ENCODE assay signal across 21 cellular contexts in genomic region chr6:11828185-11828897, GRCh38. TPM values are rescaled to one million over a fixed set of nuclear protein-coding genes. Genes with fewer than 3 reads are reported as not detected.
DNase-seq lines count a peak whose midpoint lies in the region; ATAC-seq and TF ChIP-seq lines count a peak whose summit lies in the region.
"Had no signal": no experiment of that assay in that cellular context is flagged by ENCODE, and none has a peak within 500 bp of the region (broad histone marks: within the 10 kb centered on the region; RNA-seq: fewer than 3 reads in every experiment).

No MANE protein-coding gene starts in this region.

- no peak for TF ChIP-seq CTCF in GM12864 (IDR thresholded peaks at IDR 0.05; ENCODE audit: low read depth, low read length, missing control alignments)
- TF ChIP-seq CTCF in OCI-LY3 (IDR thresholded peaks at IDR 0.05; ENCODE audit: low read depth, low read length), result no peak
- no peak for TF ChIP-seq CTCF in nephron (IDR thresholded peaks at IDR 0.05; ENCODE audit: unreplicated experiment in 3 of 3)
- no peak for TF ChIP-seq CTCF in endodermal cell (conservative IDR thresholded peaks at IDR 0.05)
- no peak for TF ChIP-seq CTCF in neural progenitor cell (IDR thresholded peaks at IDR 0.05)

- H3K9me3 ChIP-seq in OCI-LY3 (ENCODE audit: insufficient read depth, low read length) (no peaks in the 10 kb centered on the region), endodermal cell (ENCODE audit: control insufficient read depth, low read length) (no peaks in the 10 kb centered on the region), neural progenitor cell (ENCODE audit: low read depth) (no peaks in the 10 kb centered on the region)
- H3K9me3 ChIP-seq: body of pancreas, heart right ventricle, pancreas, uterus had no signal

- peaks cover 56% of the 10 kb centered on the region for H3K4me1 ChIP-seq in OCI-LY3 (ENCODE audit: low read length)
- H3K4me1 ChIP-seq in endodermal cell (ENCODE audit: control insufficient read depth, insufficient read depth, low read length), result peaks cover 7% of the 10 kb centered on the region
- H3K4me1 ChIP-seq in neural progenitor cell, result no peaks in the 10 kb centered on the region
- H3K4me1 ChIP-seq: uterus had no signal

- H2AFZ ChIP-seq in OCI-LY3 (ENCODE audit: low read depth, low read length) (no peak overlapping the region), neural progenitor cell (replicated peaks) (no peak overlapping the region)

- H3K27ac ChIP-seq in OCI-LY3 (ENCODE audit: low read length) (peak overlapping the region; percentile 37), endodermal cell (ENCODE audit: low read depth, low read length) (no peak overlapping the region), neural progenitor cell (no peak overlapping the region)
- H3K27ac ChIP-seq: heart right ventricle, uterus had no signal

- H3K4me1 Mint-ChIP-seq in nephron, result peaks cover 46% of the 10 kb centered on the region
- H3K4me1 Mint-ChIP-seq in endodermal cell, result peaks cover 19% of the 10 kb centered on the region
- peaks cover 29% of the 10 kb centered on the region for H3K4me1 Mint-ChIP-seq in neural progenitor cell

- H3K27ac Mint-ChIP-seq in nephron (peak overlapping the region in 2 of 3 experiments; percentile 27 to 36), endodermal cell (no peak overlapping the region), neural progenitor cell (no peak overlapping the region)
- H3K27ac Mint-ChIP-seq: activated naive CD4-positive, alpha-beta T cell treated with anti-CD3 and anti-CD28 coated beads, Interleukin-2, amount 50 U/mL, for 24 hours had no signal

- H3K4me3 Mint-ChIP-seq in nephron (no peak overlapping the region), endodermal cell (no peak overlapping the region), neural progenitor cell (no peak overlapping the region)
- H3K4me3 Mint-ChIP-seq: activated naive CD4-positive, alpha-beta T cell treated with anti-CD3 and anti-CD28 coated beads, Interleukin-2, amount 50 U/mL, for 24 hours had no signal

- WGBS in endodermal cell (ENCODE audit: insufficient coverage in 1 of 2, insufficient read length in 1 of 2), 2 experiments, result 81 to 82% methylated on average over 6 of the region's 6 CpGs

- H3F3A ChIP-seq in neural progenitor cell (ENCODE audit: low read depth), result no peaks in the 10 kb centered on the region

- ATAC-seq in HG02623 (IDR thresholded peaks at IDR 0.05; ENCODE audit: unreplicated experiment), result peak; percentile 36
- ATAC-seq: body of pancreas; esophagus mucosa; heart right ventricle; pancreas; stimulated activated naive CD8-positive, alpha-beta T cell treated with anti-CD3 and anti-CD28 coated beads, Interleukin-15, Interleukin-2, amounts not matched to agents 100 U/mL and 50 U/mL, for 24 hours had no signal

- H3K9ac ChIP-seq in OCI-LY3 (ENCODE audit: low read length), result no peak overlapping the region
- no peak overlapping the region for H3K9ac ChIP-seq in endodermal cell (ENCODE audit: extremely low read depth, low read length, poor library complexity, severe bottlenecking)
- H3K9ac ChIP-seq in neural progenitor cell, result no peak overlapping the region

- H3K27me3 ChIP-seq in OCI-LY3 (ENCODE audit: low read depth, low read length) (no peaks in the 10 kb centered on the region), endodermal cell (ENCODE audit: control insufficient read depth, insufficient read depth, low read length, poor library complexity, severe bottlenecking) (no peaks in the 10 kb centered on the region), neural progenitor cell (no peaks in the 10 kb centered on the region)
- H3K27me3 ChIP-seq: body of pancreas, heart right ventricle, pancreas, uterus had no signal

- no peaks in the 10 kb centered on the region for H4K20me1 ChIP-seq in OCI-LY3 (ENCODE audit: insufficient read depth, low read length)
- H4K20me1 ChIP-seq in neural progenitor cell (ENCODE audit: low read depth), result no peaks in the 10 kb centered on the region

- H3K36me3 Mint-ChIP-seq in nephron (ENCODE audit: low read depth) (no peaks in the 10 kb centered on the region), endodermal cell (ENCODE audit: low read depth) (no peaks in the 10 kb centered on the region), neural progenitor cell (no peaks in the 10 kb centered on the region)
- H3K36me3 Mint-ChIP-seq: activated naive CD4-positive, alpha-beta T cell treated with anti-CD3 and anti-CD28 coated beads, Interleukin-2, amount 50 U/mL, for 24 hours had no signal

- H3K9me3 Mint-ChIP-seq in nephron (no peaks in the 10 kb centered on the region), endodermal cell (no peaks in the 10 kb centered on the region), neural progenitor cell (peaks cover 3% of the 10 kb centered on the region)
- H3K9me3 Mint-ChIP-seq: activated naive CD4-positive, alpha-beta T cell treated with anti-CD3 and anti-CD28 coated beads, Interleukin-2, amount 50 U/mL, for 24 hours had no signal

- H3K27me3 Mint-ChIP-seq in nephron (ENCODE audit: low read depth) (no peaks in the 10 kb centered on the region), endodermal cell (ENCODE audit: insufficient read depth) (no peaks in the 10 kb centered on the region), neural progenitor cell (ENCODE audit: insufficient read depth, low read depth) (no peaks in the 10 kb centered on the region)
- H3K27me3 Mint-ChIP-seq: activated naive CD4-positive, alpha-beta T cell treated with anti-CD3 and anti-CD28 coated beads, Interleukin-2, amount 50 U/mL, for 24 hours had no signal

- H3K36me3 ChIP-seq in OCI-LY3 (replicated peaks; ENCODE audit: low read depth, low read length), result no peaks in the 10 kb centered on the region
- no peaks in the 10 kb centered on the region for H3K36me3 ChIP-seq in endodermal cell (ENCODE audit: control insufficient read depth, insufficient read depth, low read length)
- H3K36me3 ChIP-seq in neural progenitor cell, result no peaks in the 10 kb centered on the region
- H3K36me3 ChIP-seq: heart right ventricle, pancreas, uterus had no signal

- DNase-seq in GM12864 (ENCODE audit: low read depth) (peak; percentile 62), activated gamma-delta T cell treated with Interleukin-2 at 50 U/mL for 16 hours (no peak), endodermal cell (no peak), neural progenitor cell (ENCODE audit: low spot score) (no peak), GF-D8 (lab: John Stamatoyannopoulos, UW) (no peak)
- DNase-seq: activated CD4-positive, alpha-beta T cell treated with anti-CD3 and anti-CD28 coated beads for 4 hours; body of pancreas; heart right ventricle; kidney glomerular epithelial cell; NCI-H2171; NK-92 treated with Interleukin-12 subunit alpha and Interleukin-12 subunit beta, amount 100 ng/mL, for 24 hours; pancreas; stimulated activated naive CD8-positive, alpha-beta T cell treated with anti-CD3 and anti-CD28 coated beads, Interleukin-15, Interleukin-2, amounts not matched to agents 100 U/mL and 50 U/mL, for 24 hours; T-helper 9 cell; uterus had no signal

- H3K4me3 ChIP-seq in GM12864 (ENCODE audit: low read depth, low read length), result no peak overlapping the region
- peak overlapping the region; percentile 2; the same call in 1 of the 2 replicates for H3K4me3 ChIP-seq in OCI-LY3 (ENCODE audit: low read length)
- H3K4me3 ChIP-seq in endodermal cell (ENCODE audit: low read length), result no peak overlapping the region
- H3K4me3 ChIP-seq in neural progenitor cell, result no peak overlapping the region
- H3K4me3 ChIP-seq: body of pancreas, heart right ventricle, pancreas, uterus had no signal

- H3K4me2 ChIP-seq in OCI-LY3 (ENCODE audit: low read length) (peak overlapping the region; percentile 60), neural progenitor cell (no peak overlapping the region)

- H3K79me2 ChIP-seq in OCI-LY3 (ENCODE audit: low read length) (no peaks in the 10 kb centered on the region), neural progenitor cell (ENCODE audit: low read depth) (no peaks in the 10 kb centered on the region)

RNA-seq across cellular contexts. Expression of gene ADTRP, which starts 49.7 kb away (rescaled TPM):
- total RNA-seq in endodermal cell, result under 1 TPM; 0.20 to 0.29 TPM
- polyA plus RNA-seq in endodermal cell (2013, experiment 1 of 2), result 0.43 TPM
- 0.58 TPM for polyA plus RNA-seq in endodermal cell (2013, experiment 2 of 2)
- not detected in 2 replicates for total RNA-seq in neural progenitor cell (ENCODE audit: low replicate concordance)
- total RNA-seq: body of pancreas, SK-MEL-5, uterus had no signal

Comparison
In these comparisons a context has a peak if more than half of its experiments do, and no peak if none do; other contexts are left out.
1. H3K27ac Mint-ChIP-seq: peak in nephron (2 of 3); none in endodermal cell (single experiment) and neural progenitor cell (single experiment).